13 cellular contexts compared by ENCODE assay signal in genomic region chr20:41027366-41027765, GRCh38. TPM values are rescaled to one million over a fixed set of nuclear protein-coding genes. Genes with fewer than 3 reads are reported as not detected.
A peak's percentile ranks its signal among the peaks of the same experiment; 100 is the strongest.
DNase-seq lines count a peak whose midpoint lies in the region; ATAC-seq, FAIRE-seq and TF ChIP-seq lines count a peak whose summit lies in the region.
"Had no signal": no experiment of that assay in that cellular context is flagged by ENCODE, and none has a peak within 500 bp of the region (broad histone marks: within the 10 kb centered on the region; RNA-seq: fewer than 3 reads in every experiment).

No MANE protein-coding gene starts in this region.

- H3K36me3 Mint-ChIP-seq in activated naive CD4-positive, alpha-beta T cell treated with anti-CD3 and anti-CD28 coated beads, Interleukin-2, amount 50 U/mL, for 24 hours: peaks cover 12% of the 10 kb centered on the region

- peak overlapping the region; percentile 78 for H3K4me3 ChIP-seq in SK-N-MC
- peak overlapping the region; percentile 52 for H3K4me3 ChIP-seq in iPS-15b (ENCODE audit: low read depth, low read length)
- H3K4me3 ChIP-seq in right atrium auricular region: no peak overlapping the region

- no peak for FAIRE-seq in D721Med (lab: Jason Lieb, UNC)

- peaks cover 41% of the 10 kb centered on the region for H3K4me1 Mint-ChIP-seq in activated naive CD4-positive, alpha-beta T cell treated with anti-CD3 and anti-CD28 coated beads, Interleukin-2, amount 50 U/mL, for 24 hours
- peaks cover 39% of the 10 kb centered on the region for H3K4me1 Mint-ChIP-seq in stimulated activated naive CD8-positive, alpha-beta T cell treated with anti-CD3 and anti-CD28 coated beads, Interleukin-15, amount 100 ng/mL, for 72 hours

- no peak overlapping the region for H3K27ac ChIP-seq in SK-N-MC
- no peak overlapping the region for H3K27ac ChIP-seq in right atrium auricular region

- H3K9me3 Mint-ChIP-seq in activated naive CD4-positive, alpha-beta T cell treated with anti-CD3 and anti-CD28 coated beads, Interleukin-2, amount 50 U/mL, for 24 hours: no peaks in the 10 kb centered on the region
- no peaks in the 10 kb centered on the region for H3K9me3 Mint-ChIP-seq in stimulated activated naive CD8-positive, alpha-beta T cell treated with anti-CD3 and anti-CD28 coated beads, Interleukin-15, amount 100 ng/mL, for 72 hours

- H3K9ac ChIP-seq in SK-N-MC (ENCODE audit: insufficient read length): peak overlapping the region; percentile 84
- H3K9ac ChIP-seq in iPS-15b (ENCODE audit: low read depth, low read length): no peak overlapping the region

- H3K9me3 ChIP-seq in SK-N-MC (ENCODE audit: low read depth, low read length) (no peaks in the 10 kb centered on the region), iPS-15b (ENCODE audit: control insufficient read depth, insufficient read depth, low read length) (no peaks in the 10 kb centered on the region), right atrium auricular region (no peaks in the 10 kb centered on the region)

- TF ChIP-seq CTCF in D721Med (IDR thresholded peaks at IDR 0.05; ENCODE audit: insufficient read depth, missing control alignments): no peak
- TF ChIP-seq CTCF in right atrium auricular region (IDR thresholded peaks at IDR 0.05): no peak

- peak overlapping the region; percentile 72 for H3K4me3 Mint-ChIP-seq in activated naive CD4-positive, alpha-beta T cell treated with anti-CD3 and anti-CD28 coated beads, Interleukin-2, amount 50 U/mL, for 24 hours
- H3K4me3 Mint-ChIP-seq in stimulated activated naive CD8-positive, alpha-beta T cell treated with anti-CD3 and anti-CD28 coated beads, Interleukin-15, amount 100 ng/mL, for 72 hours: peak overlapping the region; percentile 80 to 82

- peak overlapping the region; percentile 90 for H3K27ac Mint-ChIP-seq in activated naive CD4-positive, alpha-beta T cell treated with anti-CD3 and anti-CD28 coated beads, Interleukin-2, amount 50 U/mL, for 24 hours
- peak overlapping the region; percentile 9 to 95 for H3K27ac Mint-ChIP-seq in stimulated activated naive CD8-positive, alpha-beta T cell treated with anti-CD3 and anti-CD28 coated beads, Interleukin-15, amount 100 ng/mL, for 72 hours

- H3K27me3 ChIP-seq in iPS-15b (ENCODE audit: control insufficient read depth, insufficient read depth, low read length): peaks cover 19% of the 10 kb centered on the region
- no peaks in the 10 kb centered on the region for H3K27me3 ChIP-seq in right atrium auricular region

- peaks cover 24% of the 10 kb centered on the region for H3K36me3 ChIP-seq in SK-N-MC (ENCODE audit: insufficient read depth, low read length)
- H3K36me3 ChIP-seq in iPS-15b (ENCODE audit: control insufficient read depth, insufficient read depth, low read length): peaks cover 4% of the 10 kb centered on the region
- no peaks in the 10 kb centered on the region for H3K36me3 ChIP-seq in right atrium auricular region

- DNase-seq in activated naive CD4-positive, alpha-beta T cell (lab: John Stamatoyannopoulos, UW): no peak
- DNase-seq in SK-N-MC (ENCODE audit: low read depth, low spot score): no peak
- no peak for DNase-seq in stimulated activated naive CD8-positive, alpha-beta T cell treated with anti-CD3 and anti-CD28 coated beads, Interleukin-15, amount 100 ng/mL, for 72 hours
- DNase-seq in D721Med (ENCODE audit: insufficient read length, low spot score): no peak
- no peak for DNase-seq in SW480 (ENCODE audit: low spot score)
- no peak for DNase-seq in right atrium auricular region (ENCODE audit: low spot score)
- DNase-seq: activated gamma-delta T cell; AML-193; effector CD8-positive, alpha-beta T cell; NCI-H1105; T1000 had no signal

- ATAC-seq in stimulated activated naive CD8-positive, alpha-beta T cell treated with anti-CD3 and anti-CD28 coated beads, Interleukin-15, amount 100 ng/mL, for 72 hours: no peak

- no peaks in the 10 kb centered on the region for H3K27me3 Mint-ChIP-seq in activated naive CD4-positive, alpha-beta T cell treated with anti-CD3 and anti-CD28 coated beads, Interleukin-2, amount 50 U/mL, for 24 hours
- H3K27me3 Mint-ChIP-seq in stimulated activated naive CD8-positive, alpha-beta T cell treated with anti-CD3 and anti-CD28 coated beads, Interleukin-15, amount 100 ng/mL, for 72 hours: no peaks in the 10 kb centered on the region

- H3K4me1 ChIP-seq in iPS-15b (ENCODE audit: control insufficient read depth, insufficient read depth, low read length) (peaks cover 15% of the 10 kb centered on the region), right atrium auricular region (peaks cover 0 to 32% of the 10 kb centered on the region in 2 donors)

RNA-seq across cellular contexts. Expression of gene TOP1, which starts 1.3 kb away (rescaled TPM):
- 10 to 100 TPM; 19.7 to 21.2 TPM for total RNA-seq in right atrium auricular region

Comparison
In these comparisons a context has a peak if more than half of its experiments do, and no peak if none do; other contexts are left out.
1. H3K4me3 ChIP-seq: peak in SK-N-MC (single experiment) and iPS-15b (single experiment); none in right atrium auricular region (0 of 2).